6 cellular contexts compared by ENCODE assay signal in the genomic region with DNA sequence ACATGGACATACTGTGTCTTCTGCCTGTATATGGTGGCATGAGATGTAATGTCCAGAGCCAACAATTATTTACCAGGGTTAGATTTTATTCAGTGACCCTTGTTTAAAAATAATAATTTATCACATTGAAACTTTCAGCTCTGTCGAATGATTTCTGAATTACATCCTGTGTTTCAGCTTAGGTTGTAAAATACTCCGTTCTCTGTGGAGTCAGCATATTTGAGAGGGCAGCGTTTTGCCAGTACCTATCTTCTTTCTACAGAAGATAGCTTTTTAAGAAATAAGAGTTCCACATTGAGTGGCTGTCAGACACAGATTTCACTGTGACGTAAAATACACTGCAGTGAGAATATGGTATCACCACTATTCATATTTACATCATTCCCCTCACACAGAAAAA.
"Had no signal": no experiment of that assay in that cellular context is flagged by ENCODE, and none has a peak within 500 bp of the region (broad histone marks: within the 10 kb centered on the region; RNA-seq: fewer than 3 reads in every experiment).

No MANE protein-coding gene starts in this region.

- ATAC-seq: K562 had no signal

- H3K4me3 ChIP-seq: GM23248, K562 had no signal

- H2AFZ ChIP-seq: GM23248 had no signal

- H3K9ac ChIP-seq: GM23248 had no signal

- FAIRE-seq: HTR-8/SVneo, K562 had no signal

- H3K27ac ChIP-seq: GM23248 had no signal

- DNase-seq: GM23248, GOT3, HCEC 1CT, KG1 had no signal
